1 cellular context compared by ENCODE assay signal in the genomic region with DNA sequence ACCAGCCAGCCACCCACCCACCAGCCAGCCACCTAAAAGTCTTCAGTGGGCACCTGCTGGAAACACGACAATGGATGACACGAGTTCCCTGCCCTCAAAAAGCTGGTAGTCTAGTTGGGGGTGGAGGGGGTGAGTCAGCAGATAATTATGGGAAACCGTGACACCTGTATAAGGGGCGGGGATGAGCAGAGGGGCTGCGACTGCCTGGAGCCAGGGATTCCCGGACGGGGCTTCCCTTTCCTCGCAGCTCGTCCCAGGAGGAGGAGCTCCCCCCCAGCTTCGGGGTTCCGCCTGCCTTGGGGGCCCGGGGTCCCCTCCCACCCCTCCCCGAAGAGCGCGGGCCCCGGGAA.
TF ChIP-seq lines count a peak whose summit lies in the region.

No MANE protein-coding gene starts in this region.

TF ChIP-seq in HCT116, 20 proteins besides CTCF, POLR2A, EP300 and RAD21 (continued from another document):
- TF ChIP-seq, protein P1, sequence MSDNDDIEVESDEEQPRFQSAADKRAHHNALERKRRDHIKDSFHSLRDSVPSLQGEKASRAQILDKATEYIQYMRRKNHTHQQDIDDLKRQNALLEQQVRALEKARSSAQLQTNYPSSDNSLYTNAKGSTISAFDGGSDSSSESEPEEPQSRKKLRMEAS (IDR thresholded peaks at IDR 0.05): no peak
- TF ChIP-seq EZH2 (IDR thresholded peaks at IDR 0.05) (no peak), ELF1 (IDR thresholded peaks at IDR 0.05; ENCODE audit: borderline replicate concordance, low read depth) (no peak), ZFX (IDR thresholded peaks at IDR 0.05) (no peak), YY1 (IDR thresholded peaks at IDR 0.05; ENCODE audit: extremely low read depth, insufficient replicate concordance, low read depth, low read length) (no peak)
- TF ChIP-seq, protein P2, sequence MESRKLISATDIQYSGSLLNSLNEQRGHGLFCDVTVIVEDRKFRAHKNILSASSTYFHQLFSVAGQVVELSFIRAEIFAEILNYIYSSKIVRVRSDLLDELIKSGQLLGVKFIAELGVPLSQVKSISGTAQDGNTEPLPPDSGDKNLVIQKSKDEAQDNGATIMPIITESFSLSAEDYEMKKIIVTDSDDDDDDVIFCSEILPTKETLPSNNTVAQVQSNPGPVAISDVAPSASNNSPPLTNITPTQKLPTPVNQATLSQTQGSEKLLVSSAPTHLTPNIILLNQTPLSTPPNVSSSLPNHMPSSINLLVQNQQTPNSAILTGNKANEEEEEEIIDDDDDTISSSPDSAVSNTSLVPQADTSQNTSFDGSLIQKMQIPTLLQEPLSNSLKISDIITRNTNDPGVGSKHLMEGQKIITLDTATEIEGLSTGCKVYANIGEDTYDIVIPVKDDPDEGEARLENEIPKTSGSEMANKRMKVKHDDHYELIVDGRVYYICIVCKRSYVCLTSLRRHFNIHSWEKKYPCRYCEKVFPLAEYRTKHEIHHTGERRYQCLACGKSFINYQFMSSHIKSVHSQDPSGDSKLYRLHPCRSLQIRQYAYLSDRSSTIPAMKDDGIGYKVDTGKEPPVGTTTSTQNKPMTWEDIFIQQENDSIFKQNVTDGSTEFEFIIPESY (IDR thresholded peaks at IDR 0.05; ENCODE audit: extremely low read depth, insufficient replicate concordance, low read length): no peak
